ENCODE assay signal across 26 cellular contexts in the genomic region with DNA sequence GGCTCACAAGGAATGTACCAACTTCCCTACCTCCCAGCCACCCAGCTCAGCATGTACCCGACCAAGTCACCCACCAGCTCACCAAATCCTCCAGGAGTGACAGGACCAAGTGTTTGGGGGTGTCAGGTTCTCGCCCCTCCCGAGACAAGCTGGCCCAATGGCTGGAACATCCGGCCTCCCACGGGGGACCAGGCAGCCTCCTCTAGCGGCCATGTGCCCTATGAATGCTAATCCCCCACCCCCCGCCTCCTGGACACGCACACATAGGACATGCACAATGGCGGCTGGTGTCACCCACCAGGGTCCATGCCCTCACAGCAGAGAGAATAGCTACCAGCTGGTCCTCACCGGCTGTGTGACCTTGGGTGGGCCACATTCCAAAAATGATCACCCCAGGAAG.
"Had no signal": no experiment of that assay in that cellular context is flagged by ENCODE, and none has a peak within 500 bp of the region (broad histone marks: within the 10 kb centered on the region; RNA-seq: fewer than 3 reads in every experiment).

No MANE protein-coding gene starts in this region.

- H3K27me3 Mint-ChIP-seq: activated CD4-positive, alpha-beta memory T cell treated with anti-CD3 and anti-CD28 coated beads, Interleukin-2, amount 10 ng/mL, durations not matched to agents 7 days and 5 days had no signal

- ATAC-seq: activated CD4-positive, alpha-beta T cell treated with anti-CD3 and anti-CD28 coated beads for 36 hours; activated T-helper 17 cell treated with anti-CD3 and anti-CD28 coated beads, Interleukin-2, amount 50 U/mL, for 72 hours; HepG2; T-cell had no signal

- H3K36me3 Mint-ChIP-seq: activated naive CD8-positive, alpha-beta T cell; T-cell had no signal

- DNase-seq: activated CD4-positive, alpha-beta memory T cell treated with anti-CD3 and anti-CD28 coated beads, Interleukin-2, amount 10 ng/mL, durations not matched to agents 7 days and 5 days; activated CD4-positive, alpha-beta T cell treated with anti-CD3 and anti-CD28 coated beads for 36 hours; activated CD4-positive, alpha-beta T cell treated with anti-CD3 and anti-CD28 coated beads, Interleukin-2, amount 50 U/mL, for 1 hour; activated CD4-positive, CD25-positive, alpha-beta regulatory T cell; activated gamma-delta T cell; activated naive CD4-positive, alpha-beta T cell treated with anti-CD3 and anti-CD28 coated beads for 36 hours; activated T-cell treated with anti-CD3 and anti-CD28 coated beads for 4 hours; activated T-cell treated with anti-CD3 and anti-CD28 coated beads, Interleukin-2, amount 50 U/mL, for 48 hours; brain microvascular endothelial cell; MM.1S; NCI-H1105; NCI-H1436; NCI-H1694 treated with DMSO at 0.1 percent for 48 hours; NCI-H2029 treated with DMSO at 0.1 percent for 48 hours; NCI-H345; NCI-H510A; NCI-H69; NK-92 treated with Interleukin-12 subunit alpha and Interleukin-12 subunit beta, amount 100 ng/mL, for 24 hours; Peyer's patch; SHP77 treated with DMSO at 0.1 percent for 48 hours; T-cell had no signal

- H3K27me3 ChIP-seq: Peyer's patch had no signal

- H3K27ac Mint-ChIP-seq: activated CD4-positive, alpha-beta memory T cell treated with anti-CD3 and anti-CD28 coated beads, Interleukin-2, amount 10 ng/mL, durations not matched to agents 7 days and 5 days; activated CD4-positive, alpha-beta T cell treated with anti-CD3 and anti-CD28 coated beads for 36 hours; activated naive CD4-positive, alpha-beta T cell treated with anti-CD3 and anti-CD28 coated beads for 36 hours; activated naive CD8-positive, alpha-beta T cell; activated T-helper 17 cell treated with anti-CD3 and anti-CD28 coated beads, Interleukin-2, amount 50 U/mL, for 72 hours; T-cell had no signal

- H3K4me3 ChIP-seq: Peyer's patch had no signal

- H3K4me1 Mint-ChIP-seq: activated CD4-positive, alpha-beta memory T cell treated with anti-CD3 and anti-CD28 coated beads, Interleukin-2, amount 10 ng/mL, durations not matched to agents 7 days and 5 days; activated CD4-positive, alpha-beta T cell treated with anti-CD3 and anti-CD28 coated beads for 36 hours; activated T-helper 17 cell treated with anti-CD3 and anti-CD28 coated beads, Interleukin-2, amount 50 U/mL, for 72 hours; T-cell had no signal

- H3K27ac ChIP-seq: brain microvascular endothelial cell, Peyer's patch, RWPE1, VCaP had no signal

- H3K4me3 Mint-ChIP-seq: activated CD4-positive, alpha-beta memory T cell treated with anti-CD3 and anti-CD28 coated beads, Interleukin-2, amount 10 ng/mL, durations not matched to agents 7 days and 5 days; activated CD4-positive, alpha-beta T cell treated with anti-CD3 and anti-CD28 coated beads for 36 hours; activated naive CD4-positive, alpha-beta T cell treated with anti-CD3 and anti-CD28 coated beads for 36 hours; activated naive CD8-positive, alpha-beta T cell; activated T-helper 17 cell treated with anti-CD3 and anti-CD28 coated beads, Interleukin-2, amount 50 U/mL, for 72 hours; T-cell had no signal

- H3K36me3 ChIP-seq: brain microvascular endothelial cell, Peyer's patch had no signal

- H3K9me3 ChIP-seq: Peyer's patch had no signal

- H3K4me1 ChIP-seq: Peyer's patch had no signal
